17 cellular contexts compared by ENCODE assay signal in genomic region chr14:74975059-74975810, GRCh38. TPM values are rescaled to one million over a fixed set of nuclear protein-coding genes. Genes with fewer than 3 reads are reported as not detected.
DNase-seq lines count a peak whose midpoint lies in the region; ATAC-seq and TF ChIP-seq lines count a peak whose summit lies in the region.
"Had no signal": no experiment of that assay in that cellular context is flagged by ENCODE, and none has a peak within 500 bp of the region (broad histone marks: within the 10 kb centered on the region; RNA-seq: fewer than 3 reads in every experiment).

No MANE protein-coding gene starts in this region.

- no peak overlapping the region for H3K27ac Mint-ChIP-seq in progenitor cell of endocrine pancreas
- H3K27ac Mint-ChIP-seq: activated T-cell treated with anti-CD3 and anti-CD28 coated beads, Interleukin-2, amount 50 U/mL, for 24 hours; CD8-positive, alpha-beta T cell; stimulated activated memory B cell treated with anti-CD40 and anti-IgM and Interleukin-4, amounts not matched to agents 10 μg/mL and 1 μg/mL and 100 μg/mL, for 72 hours had no signal

- no peak overlapping the region for H3K4me3 ChIP-seq in SJCRH30
- H3K4me3 ChIP-seq in heart left ventricle, result no peak overlapping the region
- H3K4me3 ChIP-seq: A549, vagina had no signal

- H3K9me3 Mint-ChIP-seq in progenitor cell of endocrine pancreas (ENCODE audit: low read depth), result no peaks in the 10 kb centered on the region
- H3K9me3 Mint-ChIP-seq: activated T-cell treated with anti-CD3 and anti-CD28 coated beads, Interleukin-2, amount 50 U/mL, for 24 hours; CD8-positive, alpha-beta T cell; stimulated activated memory B cell treated with anti-CD40 and anti-IgM and Interleukin-4, amounts not matched to agents 10 μg/mL and 1 μg/mL and 100 μg/mL, for 72 hours had no signal

- 44 to 61% (median 52%) methylated on average over 8 to 12 of the region's 12 CpGs for WGBS in heart left ventricle, 4 donors

- H3K4me1 ChIP-seq in SJCRH30 (peaks cover 83% of the 10 kb centered on the region), heart left ventricle (peaks cover 7 to 60% (median 34%) of the 10 kb centered on the region in 12 donors)
- H3K4me1 ChIP-seq: A549 had no signal

- DNase-seq in AG20443 (ENCODE audit: low spot score), result peak; percentile 3
- DNase-seq in SJCRH30, result peak; percentile 92 to 94
- peak; percentile 89 to 95 (median 90) for DNase-seq in heart left ventricle
- DNase-seq in omental fat pad (ENCODE audit: low spot score), result peak; percentile 67
- DNase-seq in progenitor cell of endocrine pancreas (ENCODE audit: low spot score, unreplicated experiment), result no peak
- no peak for DNase-seq in cortex of kidney (lab: John Stamatoyannopoulos, UW)
- no peak for DNase-seq in NCI-H2171 treated with DMSO at 0.1 percent for 48 hours (lab: John Stamatoyannopoulos, UW)
- DNase-seq: activated CD4-positive, alpha-beta T cell treated with anti-CD3 and anti-CD28 coated beads for 48 hours; activated T-cell treated with anti-CD3 and anti-CD28 coated beads, Interleukin-2, amount 50 U/mL, for 24 hours; CD8-positive, alpha-beta T cell; NCI-H2081 treated with DMSO at 0.1 percent for 48 hours; SHP77 had no signal

- TF ChIP-seq POLR2A in heart left ventricle (IDR thresholded peaks at IDR 0.05), result no peak

- no peak overlapping the region for H3K4me3 Mint-ChIP-seq in progenitor cell of endocrine pancreas (ENCODE audit: low read depth)
- H3K4me3 Mint-ChIP-seq: activated T-cell treated with anti-CD3 and anti-CD28 coated beads, Interleukin-2, amount 50 U/mL, for 24 hours; CD8-positive, alpha-beta T cell; stimulated activated memory B cell treated with anti-CD40 and anti-IgM and Interleukin-4, amounts not matched to agents 10 μg/mL and 1 μg/mL and 100 μg/mL, for 72 hours had no signal

- H3K9me3 ChIP-seq in SJCRH30 (replicated peaks), result no peaks in the 10 kb centered on the region
- no peaks in the 10 kb centered on the region for H3K9me3 ChIP-seq in heart left ventricle
- H3K9me3 ChIP-seq: A549, vagina had no signal

- TF ChIP-seq CTCF in heart left ventricle (IDR thresholded peaks at IDR 0.05) (no peak), omental fat pad (IDR thresholded peaks at IDR 0.05) (no peak), progenitor cell of endocrine pancreas (IDR thresholded peaks at IDR 0.05; ENCODE audit: unreplicated experiment) (no peak)

- ATAC-seq in heart left ventricle (peak; percentile 66 to 81 (median 72)), omental fat pad (ENCODE audit: low FRiP score) (peak; percentile 41), GM19467 (IDR thresholded peaks at IDR 0.05; ENCODE audit: unreplicated experiment) (no peak)
- ATAC-seq: A549; CD8-positive, alpha-beta T cell; stimulated activated memory B cell treated with anti-CD40 and anti-IgM and Interleukin-4, amounts not matched to agents 10 μg/mL and 1 μg/mL and 100 μg/mL, for 72 hours had no signal

- no peaks in the 10 kb centered on the region for H3K36me3 ChIP-seq in SJCRH30
- no peaks in the 10 kb centered on the region for H3K36me3 ChIP-seq in heart left ventricle
- H3K36me3 ChIP-seq: vagina had no signal

- peaks cover 32% of the 10 kb centered on the region for H3K27me3 Mint-ChIP-seq in progenitor cell of endocrine pancreas
- H3K27me3 Mint-ChIP-seq: activated T-cell treated with anti-CD3 and anti-CD28 coated beads, Interleukin-2, amount 50 U/mL, for 24 hours; stimulated activated memory B cell treated with anti-CD40 and anti-IgM and Interleukin-4, amounts not matched to agents 10 μg/mL and 1 μg/mL and 100 μg/mL, for 72 hours had no signal

- H3K4me1 Mint-ChIP-seq in progenitor cell of endocrine pancreas (ENCODE audit: low read depth), result peaks cover 19% of the 10 kb centered on the region
- H3K4me1 Mint-ChIP-seq: stimulated activated memory B cell treated with anti-CD40 and anti-IgM and Interleukin-4, amounts not matched to agents 10 μg/mL and 1 μg/mL and 100 μg/mL, for 72 hours had no signal

- H3K27me3 ChIP-seq in SJCRH30 (no peaks in the 10 kb centered on the region), heart left ventricle (no peaks in the 10 kb centered on the region)
- H3K27me3 ChIP-seq: vagina had no signal

- H3K36me3 Mint-ChIP-seq in progenitor cell of endocrine pancreas (ENCODE audit: insufficient read depth), result no peaks in the 10 kb centered on the region
- H3K36me3 Mint-ChIP-seq: CD8-positive, alpha-beta T cell; stimulated activated memory B cell treated with anti-CD40 and anti-IgM and Interleukin-4, amounts not matched to agents 10 μg/mL and 1 μg/mL and 100 μg/mL, for 72 hours had no signal

- intact Hi-C loops in heart left ventricle (cut with DNase I), result no loop called here

- H3K27ac ChIP-seq in SJCRH30 (peak overlapping the region; percentile 87), heart left ventricle (peak overlapping the region in 9 of 12 donors; percentile 14 to 77 (median 68))
- H3K27ac ChIP-seq: A549, vagina had no signal

RNA-seq across cellular contexts. Expression of gene PGF, which starts 19.8 kb away (rescaled TPM):
- total RNA-seq in SJCRH30 (2014; rRNA removed; shearing (Covaris generic)), result 115 and 120 TPM in 2 replicates
- 10 to 100 TPM in 2 of 9 donors, 1 to 10 TPM in 7; 4.1 to 30.4 (median 5.9) TPM for total RNA-seq in heart left ventricle
- 1 to 10 TPM; 5.0 to 9.7 TPM for polyA plus RNA-seq in heart left ventricle
- total RNA-seq in omental fat pad, result 10 to 100 TPM in 1 of 4 donors, 1 to 10 TPM in 3; 3.2 to 28.4 (median 7.1) TPM
- total RNA-seq in progenitor cell of endocrine pancreas, result 3.5 and 8.2 TPM in 2 replicates
- total RNA-seq: mononuclear cell had no signal

RNA-seq across cellular contexts. Expression of gene EIF2B2, which starts 27.5 kb away (rescaled TPM):
- total RNA-seq in SJCRH30 (2014; rRNA removed; shearing (Covaris generic)), result 56.8 and 64.7 TPM in 2 replicates
- 10 to 100 TPM; 26.2 to 40.9 (median 30.3) TPM for total RNA-seq in heart left ventricle
- polyA plus RNA-seq in heart left ventricle, result 10 to 100 TPM; 16.0 to 68.8 TPM
- 10 to 100 TPM; 23.6 to 42.0 (median 35.2) TPM for total RNA-seq in omental fat pad
- 36.1 and 36.7 TPM in 2 replicates for total RNA-seq in progenitor cell of endocrine pancreas

RNA-seq across cellular contexts. Expression of gene RPS6KL1, which starts 52.2 kb away (rescaled TPM):
- 1.8 TPM in 2 replicates for total RNA-seq in SJCRH30 (2014; rRNA removed; shearing (Covaris generic))
- total RNA-seq in heart left ventricle (10 to 100 TPM in 8 of 9 donors, 1 to 10 TPM in 1; 8.3 to 26.8 (median 17.8) TPM), omental fat pad (1 to 10 TPM; 1.3 to 5.2 (median 1.5) TPM), progenitor cell of endocrine pancreas (3.5 and 5.4 TPM in 2 replicates)
- 10 to 100 TPM; 12.0 to 18.6 TPM for polyA plus RNA-seq in heart left ventricle

Comparison
In these comparisons a context has a peak if more than half of its experiments do, and no peak if none do; other contexts are left out.
1. DNase-seq: peak in AG20443 (single experiment), SJCRH30 (2 of 2), heart left ventricle (5 of 5) and omental fat pad (single experiment); none in progenitor cell of endocrine pancreas (single experiment), cortex of kidney (single experiment) and NCI-H2171 treated with DMSO at 0.1 percent for 48 hours (single experiment).